In genomic region chr18:24400587-24400986, GRCh38 we compare ENCODE assay signal across 1 cellular context.
TF ChIP-seq lines count a peak whose summit lies in the region.

No MANE protein-coding gene starts in this region.

TF ChIP-seq in endothelial cell of umbilical vein, 7 proteins besides CTCF, POLR2A, EP300 and RAD21:
- TF ChIP-seq EZH2 (IDR thresholded peaks at IDR 0.05; ENCODE audit: borderline replicate concordance, low read depth, low read length, severe bottlenecking) (no peak), JUN (IDR thresholded peaks at IDR 0.05; ENCODE audit: borderline replicate concordance, insufficient read depth, insufficient read length, low read depth) (peak; percentile 4), POLR2AphosphoS5 (IDR thresholded peaks at IDR 0.05; ENCODE audit: insufficient read depth, low read depth, low read length) (no peak), MYC (IDR thresholded peaks at IDR 0.05; ENCODE audit: low read depth, low read length) (no peak)
TF ChIP-seq in endothelial cell of umbilical vein: peak in this region for 1.
